8 cellular contexts compared by ENCODE assay signal in genomic region chr2:47569658-47570398, GRCh38. TPM values are rescaled to one million over a fixed set of nuclear protein-coding genes. Genes with fewer than 3 reads are reported as not detected.
DNase-seq lines count a peak whose midpoint lies in the region; ATAC-seq lines count a peak whose summit lies in the region.

No MANE protein-coding gene starts in this region.

- H3K9me3 Mint-ChIP-seq in T-cell, result no peaks in the 10 kb centered on the region
- no peaks in the 10 kb centered on the region for H3K9me3 Mint-ChIP-seq in stimulated activated memory B cell treated with anti-CD40 and anti-IgM and Interleukin-4, amounts not matched to agents 10 μg/mL and 1 μg/mL and 100 μg/mL, for 72 hours

- no peaks in the 10 kb centered on the region for H3K36me3 Mint-ChIP-seq in T-cell
- H3K36me3 Mint-ChIP-seq in stimulated activated memory B cell treated with anti-CD40 and anti-IgM and Interleukin-4, amounts not matched to agents 10 μg/mL and 1 μg/mL and 100 μg/mL, for 72 hours, result no peaks in the 10 kb centered on the region

- intact Hi-C loops in head of caudate nucleus (cut with DNase I), result no loop called here

- ATAC-seq in T-cell (replicated peaks in 1 of 4) (no peak), GM21717 (IDR thresholded peaks at IDR 0.05; ENCODE audit: unreplicated experiment) (no peak)
- no peak for ATAC-seq in stimulated activated memory B cell treated with anti-CD40 and anti-IgM and Interleukin-4, amounts not matched to agents 10 μg/mL and 1 μg/mL and 100 μg/mL, for 72 hours

- DNase-seq in stimulated activated CD4-positive, alpha-beta T cell treated with anti-CD3 and anti-CD28 coated beads, Interleukin-4, amount 100 ng/mL, for 48 hours (ENCODE audit: low read depth in 2 of 2), result peak; percentile 0 to 18
- no peak for DNase-seq in stimulated activated CD4-positive, alpha-beta T cell treated with anti-CD3 and anti-CD28 coated beads, Interleukin-4, amount 100 ng/mL, for 24 hours
- no peak for DNase-seq in T-cell
- peak in 26 of 42 donors; percentile 7 to 57 (median 32) for DNase-seq in head of caudate nucleus
- no peak for DNase-seq in inferior parietal cortex (ENCODE audit: extremely low spot score)
- no peak for DNase-seq in GM19238 (ENCODE audit: insufficient read length, low spot score)

- no peak overlapping the region for H3K27ac Mint-ChIP-seq in T-cell
- H3K27ac Mint-ChIP-seq in stimulated activated memory B cell treated with anti-CD40 and anti-IgM and Interleukin-4, amounts not matched to agents 10 μg/mL and 1 μg/mL and 100 μg/mL, for 72 hours, result no peak overlapping the region

- POLR2A ChIA-PET in T-cell (lab: Charles Lee), result no interaction called here

- peaks cover 13 to 19% (median 15%) of the 10 kb centered on the region in 3 donors for H3K4me1 Mint-ChIP-seq in T-cell
- peaks cover 24% of the 10 kb centered on the region for H3K4me1 Mint-ChIP-seq in stimulated activated memory B cell treated with anti-CD40 and anti-IgM and Interleukin-4, amounts not matched to agents 10 μg/mL and 1 μg/mL and 100 μg/mL, for 72 hours

- H3K27me3 Mint-ChIP-seq in T-cell, result peaks cover 61 to 62% of the 10 kb centered on the region in 2 donors
- H3K27me3 Mint-ChIP-seq in stimulated activated memory B cell treated with anti-CD40 and anti-IgM and Interleukin-4, amounts not matched to agents 10 μg/mL and 1 μg/mL and 100 μg/mL, for 72 hours, result peaks cover 72% of the 10 kb centered on the region

- H3K4me3 Mint-ChIP-seq in T-cell, result peak overlapping the region; percentile 50 to 84 (median 54)
- H3K4me3 Mint-ChIP-seq in stimulated activated memory B cell treated with anti-CD40 and anti-IgM and Interleukin-4, amounts not matched to agents 10 μg/mL and 1 μg/mL and 100 μg/mL, for 72 hours, result peak overlapping the region; percentile 81

- CTCF ChIA-PET in T-cell (lab: Charles Lee), result no interaction called here

RNA-seq across cellular contexts. Expression of gene KCNK12, which starts 1.0 kb away (rescaled TPM):
- under 1 TPM; 0.10 to 0.44 (median 0.37) TPM for total RNA-seq in T-cell

Comparison
In these comparisons a context has a peak if more than half of its experiments do, and no peak if none do; other contexts are left out.
1. DNase-seq: peak in stimulated activated CD4-positive, alpha-beta T cell treated with anti-CD3 and anti-CD28 coated beads, Interleukin-4, amount 100 ng/mL, for 48 hours (2 of 2) and head of caudate nucleus (26 of 42); none in stimulated activated CD4-positive, alpha-beta T cell treated with anti-CD3 and anti-CD28 coated beads, Interleukin-4, amount 100 ng/mL, for 24 hours (single experiment), T-cell (0 of 34), inferior parietal cortex (single experiment) and GM19238 (single experiment).